ENCODE assay signal across 21 cellular contexts in the genomic region with DNA sequence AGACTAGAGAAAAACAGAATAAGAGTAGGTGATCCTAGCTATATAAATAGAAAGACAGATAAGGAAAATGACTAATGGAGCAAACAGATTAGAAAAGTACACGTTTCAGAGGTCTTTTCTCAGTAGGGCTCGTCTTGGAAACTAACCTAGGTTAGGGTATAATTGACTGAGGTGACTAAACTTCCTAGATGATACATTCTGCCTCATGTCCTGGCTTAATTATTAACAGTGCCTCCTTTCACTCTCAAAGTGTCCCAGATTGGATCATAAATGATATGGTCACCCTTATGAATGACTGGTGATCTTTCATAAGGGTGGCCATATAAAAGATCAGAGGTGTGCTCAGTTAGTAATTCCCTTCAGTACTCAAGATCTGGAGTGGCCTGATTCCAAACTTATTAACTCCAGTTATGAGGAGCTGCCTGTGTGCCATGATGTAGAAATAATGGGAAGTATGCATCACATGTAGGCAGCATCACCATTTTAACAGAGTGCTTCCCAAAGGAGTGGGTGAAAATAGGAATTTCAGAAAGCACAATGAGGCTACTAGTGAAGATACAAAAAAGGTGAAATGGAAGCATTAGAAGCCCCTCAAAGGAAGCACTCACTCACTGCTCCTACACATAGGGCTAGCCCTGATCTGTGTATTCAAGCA. TPM values are rescaled to one million over a fixed set of nuclear protein-coding genes. Genes with fewer than 3 reads are reported as not detected.
DNase-seq lines count a peak whose midpoint lies in the region; ATAC-seq, FAIRE-seq and TF ChIP-seq lines count a peak whose summit lies in the region.
"Had no signal": no experiment of that assay in that cellular context is flagged by ENCODE, and none has a peak within 500 bp of the region (broad histone marks: within the 10 kb centered on the region; RNA-seq: fewer than 3 reads in every experiment).

No MANE protein-coding gene starts in this region.

- ATAC-seq in GM18517 (IDR thresholded peaks at IDR 0.05; ENCODE audit: unreplicated experiment) = peak; percentile 59
- ATAC-seq in pancreas = peak in 3 of 4 donors; percentile 53 to 84 (median 66)

- intact Hi-C loops in pancreas (cut with DNase I) (no loop called here), posterior vena cava (cut with DNase I) (no loop called here), cardiac septum (cut with DNase I) (no loop called here)

- H3K9me3 ChIP-seq in pancreas = no peaks in the 10 kb centered on the region
- H3K9me3 ChIP-seq: ascending aorta, sigmoid colon had no signal

- no peaks in the 10 kb centered on the region for H3K36me3 ChIP-seq in pancreas
- H3K36me3 ChIP-seq: ascending aorta, sigmoid colon had no signal

- no peak for TF ChIP-seq CTCF in epithelial cell of esophagus (IDR thresholded peaks at IDR 0.05; ENCODE audit: insufficient read depth, low read depth, low read length, missing control alignments)
- TF ChIP-seq CTCF in pancreas (IDR thresholded peaks at IDR 0.05) = no peak

- 6 to 7% methylated on average over 2 of the region's 2 CpGs for WGBS in pancreas, 2 donors

- no peak overlapping the region for H3K27ac ChIP-seq in pancreas
- H3K27ac ChIP-seq: ascending aorta, KMS-11, sigmoid colon had no signal

- H3K4me3 ChIP-seq in epithelial cell of esophagus (ENCODE audit: low read length) (no peak overlapping the region), pancreas (no peak overlapping the region)
- H3K4me3 ChIP-seq: ascending aorta, sigmoid colon had no signal

- FAIRE-seq in pancreas (lab: Jason Lieb, UNC) = no peak
- FAIRE-seq: endometrium had no signal

- peaks cover 0 to 14% (median 0%) of the 10 kb centered on the region in 4 donors for H3K27me3 ChIP-seq in pancreas
- H3K27me3 ChIP-seq: ascending aorta, sigmoid colon had no signal

- no peaks in the 10 kb centered on the region for H3K4me1 ChIP-seq in pancreas
- H3K4me1 ChIP-seq: ascending aorta, sigmoid colon had no signal

- DNase-seq in HPDE6-E6E7 (ENCODE audit: extremely low spot score) (peak; percentile 25), epithelial cell of esophagus (ENCODE audit: low read depth) (peak; percentile 38), pancreas (no peak), posterior vena cava (ENCODE audit: low spot score) (no peak), cardiac septum (ENCODE audit: low spot score) (no peak)
- no peak for DNase-seq in stimulated activated naive CD4-positive, alpha-beta T cell treated with Interleukin-2 at 50 U/mL for 16 hours (lab: John Stamatoyannopoulos, UW)
- DNase-seq: activated naive CD4-positive, alpha-beta T cell treated with Interleukin-2 at 50 U/mL for 16 hours; activated T-cell treated with anti-CD3 and anti-CD28 coated beads for 4 hours; COR-L47; foreskin melanocyte; NCI-H1092 treated with DMSO at 0.1 percent for 48 hours; NCI-H2081; NCI-H446 treated with DMSO at 0.1 percent for 48 hours; occipital lobe; sigmoid colon; stimulated activated CD4-positive, alpha-beta T cell treated with anti-CD3 and anti-CD28 coated beads, Interleukin-1b, Interleukin-23, amount 100 ng/mL, for 48 hours had no signal

RNA-seq across cellular contexts. Expression of gene GRIA3, which starts 14.7 kb away (rescaled TPM):
- total RNA-seq in pancreas (1 to 10 TPM in 3 of 6 donors, under 1 TPM in 3; 0.28 to 3.8 (median 0.95) TPM), posterior vena cava (10 to 100 TPM in 1 of 2 donors, 1 to 10 TPM in 1; 4.9 to 15.2 TPM), cardiac septum (14.2 TPM)
- polyA plus RNA-seq in pancreas = 10 to 100 TPM in 1 of 2 donors, 1 to 10 TPM in 1; 3.8 to 11.8 TPM
- total RNA-seq: G401 had no signal

Comparison
In these comparisons a context has a peak if more than half of its experiments do, and no peak if none do; other contexts are left out.
1. DNase-seq: peak in HPDE6-E6E7 (single experiment) and epithelial cell of esophagus (single experiment); none in pancreas (0 of 6), stimulated activated naive CD4-positive, alpha-beta T cell treated with Interleukin-2 at 50 U/mL for 16 hours (single experiment), posterior vena cava (single experiment) and cardiac septum (single experiment).